22 cellular contexts compared by ENCODE assay signal in the genomic region with DNA sequence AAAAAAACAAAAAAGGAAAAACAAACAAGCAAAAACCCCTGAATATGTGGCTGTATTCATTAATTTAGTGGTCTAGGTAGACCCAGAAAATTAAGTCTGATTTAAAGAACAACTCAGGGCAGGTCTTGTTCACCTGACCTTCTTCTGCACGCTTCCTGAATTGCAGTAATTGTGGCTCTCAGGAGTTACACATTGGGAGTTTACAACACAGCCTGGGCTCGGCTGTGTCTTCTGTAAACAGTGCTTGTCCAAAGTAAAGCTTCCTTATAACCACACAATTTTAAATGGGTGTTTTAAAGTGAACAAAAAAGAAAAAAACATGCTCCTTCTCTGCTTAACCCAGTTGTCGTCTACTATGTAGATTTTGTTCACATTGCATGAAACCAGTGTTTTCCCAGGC.
"Had no signal": no experiment of that assay in that cellular context is flagged by ENCODE, and none has a peak within 500 bp of the region (broad histone marks: within the 10 kb centered on the region; RNA-seq: fewer than 3 reads in every experiment).

No MANE protein-coding gene starts in this region.

- H3K4me3 ChIP-seq: pancreas, spleen, stomach, thoracic aorta had no signal

- H3K36me3 Mint-ChIP-seq: natural killer cell; stimulated activated memory B cell treated with anti-CD40 and anti-IgM and Interleukin-4, amounts not matched to agents 10 μg/mL and 1 μg/mL and 100 μg/mL, for 72 hours had no signal

- H3K9me3 Mint-ChIP-seq: dendritic cell treated with granulocyte-macrophage colony-stimulating factor and Interleukin-4, amounts not matched to agents 40 ng/mL and 50 ng/mL, for 4 days; endodermal cell; natural killer cell; neural crest cell; stimulated activated memory B cell treated with anti-CD40 and anti-IgM and Interleukin-4, amounts not matched to agents 10 μg/mL and 1 μg/mL and 100 μg/mL, for 72 hours had no signal

- H3K27me3 ChIP-seq: foreskin keratinocyte, pancreas, spleen, stomach had no signal

- H3K27ac Mint-ChIP-seq: dendritic cell treated with granulocyte-macrophage colony-stimulating factor and Interleukin-4, amounts not matched to agents 40 ng/mL and 50 ng/mL, for 4 days; endodermal cell; natural killer cell; progenitor cell of endocrine pancreas; stimulated activated memory B cell treated with anti-CD40 and anti-IgM and Interleukin-4, amounts not matched to agents 10 μg/mL and 1 μg/mL and 100 μg/mL, for 72 hours had no signal

- ATAC-seq: foreskin keratinocyte; left cardiac atrium; natural killer cell; pancreas; sciatic nerve; stimulated activated memory B cell treated with anti-CD40 and anti-IgM and Interleukin-4, amounts not matched to agents 10 μg/mL and 1 μg/mL and 100 μg/mL, for 72 hours had no signal

- H3K27me3 Mint-ChIP-seq: dendritic cell treated with granulocyte-macrophage colony-stimulating factor and Interleukin-4, amounts not matched to agents 40 ng/mL and 50 ng/mL, for 4 days; progenitor cell of endocrine pancreas; stimulated activated memory B cell treated with anti-CD40 and anti-IgM and Interleukin-4, amounts not matched to agents 10 μg/mL and 1 μg/mL and 100 μg/mL, for 72 hours had no signal

- DNase-seq: endodermal cell; erythroblast; foreskin keratinocyte; kidney; left cardiac atrium; mesendoderm; natural killer cell; nucleus accumbens; pancreas; spleen; stimulated activated CD4-positive, alpha-beta T cell treated with anti-CD3 and anti-CD28 coated beads, Interleukin-15, amount 100 ng/mL, for 24 hours; stimulated activated CD4-positive, alpha-beta T cell treated with anti-CD3 and anti-CD28 coated beads, Interleukin-1b, Interleukin-23, amount 100 ng/mL, for 48 hours; stimulated activated CD4-positive, alpha-beta T cell treated with anti-CD3 and anti-CD28 coated beads, Interleukin-4, amount 100 ng/mL, for 24 hours; stomach; substantia nigra; trophoblast cell had no signal

- H3K4me3 Mint-ChIP-seq: dendritic cell treated with granulocyte-macrophage colony-stimulating factor and Interleukin-4, amounts not matched to agents 40 ng/mL and 50 ng/mL, for 4 days; endodermal cell; natural killer cell; neural crest cell; stimulated activated memory B cell treated with anti-CD40 and anti-IgM and Interleukin-4, amounts not matched to agents 10 μg/mL and 1 μg/mL and 100 μg/mL, for 72 hours had no signal

- H3K36me3 ChIP-seq: pancreas, spleen, stomach, thoracic aorta had no signal

- H3K27ac ChIP-seq: foreskin keratinocyte, pancreas, spleen, stomach, thoracic aorta had no signal

- H3K9me3 ChIP-seq: pancreas, spleen, stomach, thoracic aorta had no signal

- H3K4me1 Mint-ChIP-seq: stimulated activated memory B cell treated with anti-CD40 and anti-IgM and Interleukin-4, amounts not matched to agents 10 μg/mL and 1 μg/mL and 100 μg/mL, for 72 hours had no signal
